ENCODE assay signal across 8 cellular contexts in genomic region chr19:12788025-12788681, GRCh38. TPM values are rescaled to one million over a fixed set of nuclear protein-coding genes. Genes with fewer than 3 reads are reported as not detected.
A peak's percentile ranks its signal among the peaks of the same experiment; 100 is the strongest.
DNase-seq lines count a peak whose midpoint lies in the region; ATAC-seq and TF ChIP-seq lines count a peak whose summit lies in the region.

No MANE protein-coding gene starts in this region.

- POLR2A ChIA-PET in CD8-positive, alpha-beta memory T cell (lab: Charles Lee), result interaction anchor here (0.5 to 1.9 kb wide), 2 partner anchors 11 to 65 kb away, joined by 3 to 10 read pairs; no protein-coding TSS in a partner anchor

- CTCF ChIA-PET in CD8-positive, alpha-beta memory T cell (lab: Charles Lee), result interaction anchor here (1.3 to 4.9 kb wide), 3 partner anchors 8 to 14 kb away, joined by 3 to 35 read pairs (median 8); partner anchors contain the start of gene HOOK2

- no peaks in the 10 kb centered on the region for H3K9me3 ChIP-seq in CD8-positive, alpha-beta memory T cell (ENCODE audit: low read length)
- no peaks in the 10 kb centered on the region for H3K9me3 ChIP-seq in NT2/D1 (ENCODE audit: insufficient read depth, low read length)
- no peaks in the 10 kb centered on the region for H3K9me3 ChIP-seq in ectodermal cell (ENCODE audit: control insufficient read depth, low read length)

- peak overlapping the region; percentile 84 for H3K27ac ChIP-seq in CD8-positive, alpha-beta memory T cell (ENCODE audit: low read depth, low read length)
- H3K27ac ChIP-seq in ectodermal cell (ENCODE audit: insufficient read depth, low read depth, low read length, poor library complexity, severe bottlenecking), result peak overlapping the region; percentile 85

- peaks cover 4% of the 10 kb centered on the region for H3K36me3 ChIP-seq in CD8-positive, alpha-beta memory T cell (ENCODE audit: insufficient read depth, low read length)
- H3K36me3 ChIP-seq in NT2/D1 (ENCODE audit: insufficient read depth, insufficient read length, low read length), result peaks cover 2% of the 10 kb centered on the region
- no peaks in the 10 kb centered on the region for H3K36me3 ChIP-seq in ectodermal cell (ENCODE audit: control insufficient read depth, insufficient read depth, low read length)

- H3K4me1 ChIP-seq in CD8-positive, alpha-beta memory T cell (ENCODE audit: insufficient read depth, low read length), result peaks cover 48% of the 10 kb centered on the region
- peaks cover 31% of the 10 kb centered on the region for H3K4me1 ChIP-seq in NT2/D1 (ENCODE audit: insufficient read depth, insufficient read length)
- H3K4me1 ChIP-seq in ectodermal cell (ENCODE audit: control insufficient read depth, insufficient read depth, low read length), result peaks cover 29% of the 10 kb centered on the region

- no peak for TF ChIP-seq CTCF in osteocyte (IDR thresholded peaks at IDR 0.05)

- ATAC-seq in GM19324 (IDR thresholded peaks at IDR 0.05; ENCODE audit: low FRiP score, unreplicated experiment) (no peak), GM21515 (IDR thresholded peaks at IDR 0.05; ENCODE audit: unreplicated experiment) (no peak)

- H3K9ac ChIP-seq in NT2/D1 (ENCODE audit: insufficient read length, low read depth), result peak overlapping the region; percentile 47

- peak overlapping the region; percentile 93 to 99 (median 99) for H3K27ac Mint-ChIP-seq in CD8-positive, alpha-beta memory T cell
- H3K27ac Mint-ChIP-seq in osteocyte (ENCODE audit: unreplicated experiment), result peak overlapping the region; percentile 98

- no peak overlapping the region for H3K4me3 ChIP-seq in CD8-positive, alpha-beta memory T cell (ENCODE audit: low read length)
- H3K4me3 ChIP-seq in NT2/D1 (ENCODE audit: insufficient read length, low read depth) (peak overlapping the region; percentile 50), ectodermal cell (ENCODE audit: insufficient read depth, low read depth, low read length) (no peak overlapping the region)

- WGBS in ectodermal cell, 2 experiments, result 84 to 86% methylated on average over 5 of the region's 5 CpGs

- no peaks in the 10 kb centered on the region for H3K27me3 ChIP-seq in CD8-positive, alpha-beta memory T cell (ENCODE audit: insufficient read depth, low read length, poor library complexity, severe bottlenecking)
- H3K27me3 ChIP-seq in NT2/D1 (ENCODE audit: insufficient read depth, insufficient read length), result peaks cover 25% of the 10 kb centered on the region
- peaks cover 30% of the 10 kb centered on the region for H3K27me3 ChIP-seq in ectodermal cell (ENCODE audit: control insufficient read depth, insufficient read depth, low read length, poor library complexity, severe bottlenecking)

- H3K9me3 Mint-ChIP-seq in CD8-positive, alpha-beta memory T cell, result peaks cover 0 to 2% (median 0%) of the 10 kb centered on the region in 5 donors
- H3K9me3 Mint-ChIP-seq in osteocyte (ENCODE audit: unreplicated experiment), result no peaks in the 10 kb centered on the region

- H3K36me3 Mint-ChIP-seq in CD8-positive, alpha-beta memory T cell, result peaks cover 0 to 19% (median 0%) of the 10 kb centered on the region in 3 donors
- peaks cover under 1% of the 10 kb centered on the region for H3K36me3 Mint-ChIP-seq in osteocyte (ENCODE audit: unreplicated experiment)

- peaks cover 0 to 20% of the 10 kb centered on the region in 2 donors for H3K27me3 Mint-ChIP-seq in CD8-positive, alpha-beta memory T cell
- no peaks in the 10 kb centered on the region for H3K27me3 Mint-ChIP-seq in osteocyte (ENCODE audit: unreplicated experiment)

- H3K4me1 Mint-ChIP-seq in CD8-positive, alpha-beta memory T cell, result peaks cover 20 to 28% (median 22%) of the 10 kb centered on the region in 3 donors
- H3K4me1 Mint-ChIP-seq in osteocyte (ENCODE audit: unreplicated experiment), result peaks cover 34% of the 10 kb centered on the region

- H3K4me3 Mint-ChIP-seq in CD8-positive, alpha-beta memory T cell, result peak overlapping the region in 2 of 7 donors; percentile 13 to 32
- peak overlapping the region; percentile 70 for H3K4me3 Mint-ChIP-seq in osteocyte (ENCODE audit: unreplicated experiment)

- DNase-seq in CD8-positive, alpha-beta memory T cell, result no peak
- DNase-seq in NT2/D1 (ENCODE audit: low read depth, low spot score) (no peak), osteocyte (ENCODE audit: extremely low spot score, unreplicated experiment) (no peak), cortex of kidney (lab: John Stamatoyannopoulos, UW) (no peak), cerebellar nuclear complex (lab: John Stamatoyannopoulos, UW) (no peak)

RNA-seq across cellular contexts. Expression of gene JUNB, which starts 3.1 kb away (rescaled TPM):
- 100 to 1,000 TPM; 249 to 259 TPM for total RNA-seq in CD8-positive, alpha-beta memory T cell
- 1,529 TPM for polyA plus RNA-seq in CD8-positive, alpha-beta memory T cell
- 15.3 TPM for polyA plus RNA-seq in ectodermal cell (2013, experiment 1 of 4)
- 11.9 TPM for polyA plus RNA-seq in ectodermal cell (2013, experiment 2 of 4)
- 9.4 TPM for polyA plus RNA-seq in ectodermal cell (2013, experiment 3 of 4)
- 7.2 TPM for polyA plus RNA-seq in ectodermal cell (2013, experiment 4 of 4)
- 141 and 158 TPM in 2 replicates for total RNA-seq in osteocyte

RNA-seq across cellular contexts. Expression of gene HOOK2, which starts 12.8 kb away (rescaled TPM):
- total RNA-seq in CD8-positive, alpha-beta memory T cell, result 10 to 100 TPM in 1 of 2 experiments, 1 to 10 TPM in 1; 9.8 to 11.4 TPM
- 2.9 TPM for polyA plus RNA-seq in CD8-positive, alpha-beta memory T cell
- 32.3 TPM for polyA plus RNA-seq in ectodermal cell (2013, experiment 1 of 4)
- 29.2 TPM for polyA plus RNA-seq in ectodermal cell (2013, experiment 2 of 4)
- polyA plus RNA-seq in ectodermal cell (2013, experiment 3 of 4), result 26.8 TPM
- polyA plus RNA-seq in ectodermal cell (2013, experiment 4 of 4), result 27.6 TPM
- 24.6 and 26.8 TPM in 2 replicates for total RNA-seq in osteocyte

RNA-seq across cellular contexts. Expression of gene PRDX2, which starts 13.4 kb away (rescaled TPM):
- total RNA-seq in CD8-positive, alpha-beta memory T cell, result 100 to 1,000 TPM; 183 to 184 TPM
- 257 TPM for polyA plus RNA-seq in CD8-positive, alpha-beta memory T cell
- polyA plus RNA-seq in ectodermal cell (2013, experiment 1 of 4), result 529 TPM
- 504 TPM for polyA plus RNA-seq in ectodermal cell (2013, experiment 2 of 4)
- 435 TPM for polyA plus RNA-seq in ectodermal cell (2013, experiment 3 of 4)
- 470 TPM for polyA plus RNA-seq in ectodermal cell (2013, experiment 4 of 4)
- total RNA-seq in osteocyte, result 235 TPM in 2 replicates

RNA-seq across cellular contexts. Expression of gene THSD8, which starts 13.7 kb away (rescaled TPM):
- 10 to 100 TPM; 24.6 to 31.0 TPM for total RNA-seq in CD8-positive, alpha-beta memory T cell
- not detected for polyA plus RNA-seq in CD8-positive, alpha-beta memory T cell
- 31.0 TPM for polyA plus RNA-seq in ectodermal cell (2013, experiment 1 of 4)
- 34.3 TPM for polyA plus RNA-seq in ectodermal cell (2013, experiment 2 of 4)
- polyA plus RNA-seq in ectodermal cell (2013, experiment 3 of 4), result 16.1 TPM
- polyA plus RNA-seq in ectodermal cell (2013, experiment 4 of 4), result 19.4 TPM
- total RNA-seq in osteocyte, result 8.2 and 8.4 TPM in 2 replicates

RNA-seq across cellular contexts. Expression of gene RNASEH2A, which starts 18.2 kb away (rescaled TPM):
- 10 to 100 TPM; 51.5 to 62.4 TPM for total RNA-seq in CD8-positive, alpha-beta memory T cell
- 24.1 TPM for polyA plus RNA-seq in CD8-positive, alpha-beta memory T cell
- 86.4 TPM for polyA plus RNA-seq in ectodermal cell (2013, experiment 1 of 4)
- 81.8 TPM for polyA plus RNA-seq in ectodermal cell (2013, experiment 2 of 4)
- polyA plus RNA-seq in ectodermal cell (2013, experiment 3 of 4), result 66.9 TPM
- 64.8 TPM for polyA plus RNA-seq in ectodermal cell (2013, experiment 4 of 4)
- 7.6 and 10.0 TPM in 2 replicates for total RNA-seq in osteocyte
